18 cellular contexts compared by ENCODE assay signal in the genomic region with DNA sequence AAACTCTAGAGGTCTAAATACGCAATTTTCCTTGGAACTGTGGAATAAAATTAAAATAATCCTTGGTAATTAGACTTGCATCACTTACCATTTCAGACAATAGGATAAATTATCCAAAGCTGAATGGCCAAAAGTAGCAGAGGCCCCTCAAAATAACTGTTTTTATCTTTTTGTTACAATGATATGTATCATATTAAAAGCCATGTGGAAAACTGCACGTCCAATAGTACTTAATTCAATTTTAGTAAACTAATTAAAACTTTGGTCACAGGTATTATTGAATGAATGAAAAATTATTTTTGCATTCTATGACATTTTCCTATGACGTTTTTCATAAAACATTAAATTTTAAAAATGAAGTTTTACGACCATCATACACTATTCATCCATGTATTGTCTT.
A peak's percentile ranks its signal among the peaks of the same experiment; 100 is the strongest.
DNase-seq lines count a peak whose midpoint lies in the region; ATAC-seq, FAIRE-seq and TF ChIP-seq lines count a peak whose summit lies in the region.
"Had no signal": no experiment of that assay in that cellular context is flagged by ENCODE, and none has a peak within 500 bp of the region (broad histone marks: within the 10 kb centered on the region; RNA-seq: fewer than 3 reads in every experiment).

No MANE protein-coding gene starts in this region.

- H3K23ac ChIP-seq in trophoblast cell (ENCODE audit: low read length): no peak overlapping the region

- no peaks in the 10 kb centered on the region for H3K79me1 ChIP-seq in trophoblast cell (ENCODE audit: low read length)

- H3K36me3 ChIP-seq in SK-N-MC (ENCODE audit: insufficient read depth, low read length) (0 out of 2 replicates have a peak, but pooled peaks cover 6% of the 10 kb centered on the region), pancreas (no peaks in the 10 kb centered on the region), trophoblast cell (ENCODE audit: control insufficient read depth in 1 of 2, insufficient read depth in 2 of 2, low read length in 2 of 2) (peaks cover 2 to 4% of the 10 kb centered on the region in 2 experiments), hepatocyte (replicated peaks; ENCODE audit: insufficient read depth, low read depth) (no peaks in the 10 kb centered on the region)
- H3K36me3 ChIP-seq: BE2C had no signal

- H3K27me3 Mint-ChIP-seq in activated naive CD8-positive, alpha-beta T cell treated with anti-CD3 and anti-CD28 coated beads for 36 hours: no peaks in the 10 kb centered on the region

- ATAC-seq in pancreas: no peak
- ATAC-seq: A549; CD8-positive, alpha-beta T cell; GM23338 had no signal

- no peaks in the 10 kb centered on the region for H3K27me3 ChIP-seq in pancreas
- H3K27me3 ChIP-seq in trophoblast cell (ENCODE audit: insufficient read depth, low read length): no peaks in the 10 kb centered on the region
- no peaks in the 10 kb centered on the region for H3K27me3 ChIP-seq in hepatocyte
- H3K27me3 ChIP-seq: BE2C had no signal

- peak overlapping the region; percentile 52; the same call in 1 of the 2 replicates for H3K27ac ChIP-seq in SK-N-MC
- H3K27ac ChIP-seq in pancreas: no peak overlapping the region
- no peak overlapping the region for H3K27ac ChIP-seq in trophoblast cell (ENCODE audit: low read depth, low read length)
- H3K27ac ChIP-seq in hepatocyte: no peak overlapping the region
- H3K27ac ChIP-seq: A549, C4-2B had no signal

- no peak overlapping the region for H3K18ac ChIP-seq in trophoblast cell (ENCODE audit: low read length)

- H3K79me2 ChIP-seq in trophoblast cell (ENCODE audit: control insufficient read depth, insufficient read depth, low read length, poor library complexity) (no peaks in the 10 kb centered on the region), hepatocyte (no peaks in the 10 kb centered on the region)

- H4K20me1 ChIP-seq in hepatocyte (ENCODE audit: insufficient read depth, poor library complexity, severe bottlenecking): no peaks in the 10 kb centered on the region

- no peak for DNase-seq in SK-N-MC (ENCODE audit: low read depth, low spot score)
- no peak for DNase-seq in pancreas
- DNase-seq in trophoblast cell: no peak
- DNase-seq in hepatocyte (ENCODE audit: low spot score): no peak
- no peak for DNase-seq in activated naive CD8-positive, alpha-beta T cell treated with anti-CD3 and anti-CD28 coated beads for 36 hours
- no peak for DNase-seq in DMS153 (lab: John Stamatoyannopoulos, UW)
- DNase-seq: BE2C; CD8-positive, alpha-beta T cell; COR-L47; DND-41; GDM1; H7 had no signal

- H2BK5ac ChIP-seq in trophoblast cell (ENCODE audit: low read depth, low read length, poor library complexity): no peak overlapping the region

- H3K9me3 ChIP-seq in SK-N-MC (ENCODE audit: low read depth, low read length) (no peaks in the 10 kb centered on the region), pancreas (no peaks in the 10 kb centered on the region), trophoblast cell (ENCODE audit: insufficient read depth, low read depth, low read length) (no peaks in the 10 kb centered on the region), hepatocyte (ENCODE audit: low read depth) (no peaks in the 10 kb centered on the region)
- H3K9me3 ChIP-seq: A549, BE2C had no signal

- H2AK5ac ChIP-seq in trophoblast cell (ENCODE audit: low read length): no peak overlapping the region

- H4K91ac ChIP-seq in trophoblast cell (ENCODE audit: low read depth, low read length): no peak overlapping the region

- no peak overlapping the region for H2BK12ac ChIP-seq in trophoblast cell (ENCODE audit: low read length)

- H3K4me3 ChIP-seq in SK-N-MC (no peak overlapping the region), pancreas (no peak overlapping the region), trophoblast cell (ENCODE audit: low read depth, low read length) (no peak overlapping the region), hepatocyte (no peak overlapping the region)
- H3K4me3 ChIP-seq: A549, GM23338 had no signal

- no peak overlapping the region for H3K14ac ChIP-seq in trophoblast cell (ENCODE audit: low read length)

- 93 to 98% methylated on average over 4 of the region's 4 CpGs for WGBS in pancreas, 2 donors
- no CpG with 5 or more reads among the region's 4 CpGs for WGBS in trophoblast cell (ENCODE audit: extremely low coverage, insufficient coverage, insufficient read length)
- 96% methylated on average over 4 of the region's 4 CpGs for WGBS in hepatocyte (ENCODE audit: low lambda C conversion rate, missing lambda C conversion rate)

- no peak overlapping the region for H4K12ac ChIP-seq in trophoblast cell (ENCODE audit: low read depth, low read length)

- H3K4ac ChIP-seq in trophoblast cell (ENCODE audit: low read depth, low read length): no peak overlapping the region

- no peak overlapping the region for H3K4me2 ChIP-seq in trophoblast cell (ENCODE audit: low read length)
- no peak overlapping the region for H3K4me2 ChIP-seq in hepatocyte
- H3K4me2 ChIP-seq: A549, GM23338 had no signal

- H3K4me1 Mint-ChIP-seq in activated naive CD8-positive, alpha-beta T cell treated with anti-CD3 and anti-CD28 coated beads for 36 hours: peaks cover 10% of the 10 kb centered on the region

- H3K27ac Mint-ChIP-seq in activated naive CD8-positive, alpha-beta T cell treated with anti-CD3 and anti-CD28 coated beads for 36 hours: no peak overlapping the region
- H3K27ac Mint-ChIP-seq: CD8-positive, alpha-beta T cell; GM23338 had no signal

- no peaks in the 10 kb centered on the region for H3K9me3 Mint-ChIP-seq in activated naive CD8-positive, alpha-beta T cell treated with anti-CD3 and anti-CD28 coated beads for 36 hours
- H3K9me3 Mint-ChIP-seq: CD8-positive, alpha-beta T cell; GM23338 had no signal

- no peak overlapping the region for H3K9ac ChIP-seq in SK-N-MC (ENCODE audit: insufficient read length)
- H3K9ac ChIP-seq in trophoblast cell (ENCODE audit: low read length): no peak overlapping the region

- TF ChIP-seq CTCF in pancreas (IDR thresholded peaks at IDR 0.05): no peak
- TF ChIP-seq CTCF in hepatocyte (IDR thresholded peaks at IDR 0.05; ENCODE audit: poor library complexity): no peak

- no peak overlapping the region for H2BK120ac ChIP-seq in trophoblast cell (ENCODE audit: insufficient read depth, low read length, poor library complexity)

- H2AFZ ChIP-seq in trophoblast cell (ENCODE audit: insufficient read depth, low read length, poor library complexity): no peak overlapping the region
- H2AFZ ChIP-seq in hepatocyte: no peak overlapping the region
- H2AFZ ChIP-seq: GM23338 had no signal

- H3K4me1 ChIP-seq in pancreas (no peaks in the 10 kb centered on the region), trophoblast cell (ENCODE audit: control insufficient read depth in 1 of 2, insufficient read depth in 2 of 2, low read length in 2 of 2) (no peaks in the 10 kb centered on the region), hepatocyte (ENCODE audit: insufficient read depth) (no peaks in the 10 kb centered on the region)

- no peak overlapping the region for H4K8ac ChIP-seq in trophoblast cell (ENCODE audit: low read depth, low read length)

- peaks cover 14% of the 10 kb centered on the region for H3K36me3 Mint-ChIP-seq in activated naive CD8-positive, alpha-beta T cell treated with anti-CD3 and anti-CD28 coated beads for 36 hours

- no peaks in the 10 kb centered on the region for H3K9me2 ChIP-seq in hepatocyte (replicated peaks; ENCODE audit: insufficient read depth)

- intact Hi-C loops in pancreas (cut with DNase I): no loop called here

- H3K4me3 Mint-ChIP-seq in activated naive CD8-positive, alpha-beta T cell treated with anti-CD3 and anti-CD28 coated beads for 36 hours: no peak overlapping the region
- H3K4me3 Mint-ChIP-seq: CD8-positive, alpha-beta T cell; GM23338 had no signal

- FAIRE-seq in endometrium (lab: Jason Lieb, UNC) (peak; percentile 51), pancreas (lab: Jason Lieb, UNC) (peak; percentile 89)
- FAIRE-seq: D721Med, GM12892 had no signal
